ENCODE assay signal across 1 cellular context in the genomic region with DNA sequence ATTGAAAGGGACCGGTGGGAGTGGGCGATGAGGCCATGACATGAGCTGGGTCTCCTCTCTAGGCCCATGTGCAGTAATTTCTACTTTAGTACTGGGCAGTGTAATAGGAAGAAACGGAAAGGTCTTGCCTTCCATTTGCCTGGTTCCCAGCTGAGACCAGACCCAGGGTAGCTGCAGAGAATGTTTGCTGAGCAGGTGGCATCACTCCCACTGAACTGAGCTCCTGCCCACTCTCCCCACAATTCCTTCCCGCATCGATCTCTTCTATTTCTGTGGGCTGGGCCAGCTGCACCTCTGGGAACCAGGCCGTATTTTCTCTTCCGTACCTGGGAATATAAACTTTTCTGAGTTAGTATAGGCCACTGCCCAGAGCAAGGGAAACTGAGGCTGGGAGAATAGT.
TF ChIP-seq lines count a peak whose summit lies in the region.

No MANE protein-coding gene starts in this region.

TF ChIP-seq in H1, 55 proteins besides CTCF, POLR2A, EP300 and RAD21 (continued from another document):
- TF ChIP-seq, protein P1, sequence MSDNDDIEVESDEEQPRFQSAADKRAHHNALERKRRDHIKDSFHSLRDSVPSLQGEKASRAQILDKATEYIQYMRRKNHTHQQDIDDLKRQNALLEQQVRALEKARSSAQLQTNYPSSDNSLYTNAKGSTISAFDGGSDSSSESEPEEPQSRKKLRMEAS (IDR thresholded peaks at IDR 0.05): no peak
- no peak for TF ChIP-seq RXRA (IDR thresholded peaks at IDR 0.05; ENCODE audit: insufficient read depth, low read depth, low read length)
- TF ChIP-seq KDM4A (IDR thresholded peaks at IDR 0.05; ENCODE audit: low read depth, low read length, severe bottlenecking): no peak
- TF ChIP-seq GTF2F1 (IDR thresholded peaks at IDR 0.05; ENCODE audit: borderline replicate concordance, low read depth, low read length): no peak
- TF ChIP-seq SUZ12 (IDR thresholded peaks at IDR 0.05; ENCODE audit: low read length): no peak
- TF ChIP-seq KDM1A (IDR thresholded peaks at IDR 0.05; ENCODE audit: borderline replicate concordance, low read length): no peak
- TF ChIP-seq TAF7 (optimal IDR thresholded peaks at IDR 0.05; ENCODE audit: borderline replicate concordance, low read depth, low read length): no peak
- no peak for TF ChIP-seq FOSL1 (IDR thresholded peaks at IDR 0.05; ENCODE audit: insufficient read depth, low read depth, low read length)
